ENCODE assay signal across 23 cellular contexts in genomic region chr4:141782205-141782604, GRCh38.
DNase-seq lines count a peak whose midpoint lies in the region; ATAC-seq, FAIRE-seq and TF ChIP-seq lines count a peak whose summit lies in the region.
"Had no signal": no experiment of that assay in that cellular context is flagged by ENCODE, and none has a peak within 500 bp of the region (broad histone marks: within the 10 kb centered on the region; RNA-seq: fewer than 3 reads in every experiment).

No MANE protein-coding gene starts in this region.

- H2BK15ac ChIP-seq in IMR-90 (ENCODE audit: low read depth, low read length): no peak overlapping the region

- no peak overlapping the region for H2BK20ac ChIP-seq in IMR-90 (ENCODE audit: low read depth, low read length)

- H4K20me1 ChIP-seq in IMR-90 (ENCODE audit: insufficient read depth, low read length): no peaks in the 10 kb centered on the region
- H4K20me1 ChIP-seq: BLaER1 had no signal

- H4K8ac ChIP-seq in IMR-90 (ENCODE audit: low read depth in 2 of 2, low read length in 2 of 2): no peak overlapping the region

- in situ Hi-C loops in IMR-90 (cut with MboI; ENCODE audit: low sequenced_read_pairs): no loop called here

- DNase-seq in IMR-90 (no peak), prostate gland (ENCODE audit: low spot score) (no peak)
- no peak for DNase-seq in activated CD4-positive, alpha-beta T cell treated with anti-CD3 and anti-CD28 coated beads, Interleukin-2, amount 50 U/mL, for 48 hours
- DNase-seq: ACHN; BE2C; C1 segment of cervical spinal cord; CD4-positive, alpha-beta memory T cell; CD4-positive, CD25-positive, alpha-beta regulatory T cell; CD8-positive, alpha-beta memory T cell; COR-L47; DMS 273 treated with DMSO at 0.1 percent for 48 hours; DMS153; DMS53; DMS79; DND-41; EL; GF-D8 had no signal

- H3K56ac ChIP-seq in IMR-90 (ENCODE audit: extremely low read depth, insufficient read depth, low read length): no peak overlapping the region

- H2BK120ac ChIP-seq in IMR-90 (ENCODE audit: low read depth, low read length): no peak overlapping the region

- H2AK9ac ChIP-seq in IMR-90 (replicated peaks; ENCODE audit: low read depth, low read length, poor library complexity): no peak overlapping the region

- no peaks in the 10 kb centered on the region for H3K9me1 ChIP-seq in IMR-90 (ENCODE audit: insufficient read depth, low read length)

- H3K4me1 ChIP-seq in IMR-90 (ENCODE audit: control insufficient read depth, insufficient read depth, low read length): no peaks in the 10 kb centered on the region
- H3K4me1 ChIP-seq in prostate gland (replicated peaks): no peaks in the 10 kb centered on the region
- H3K4me1 ChIP-seq: BE2C, BLaER1 had no signal

- no peak overlapping the region for H2BK5ac ChIP-seq in IMR-90 (ENCODE audit: low read depth, low read length, poor library complexity, severe bottlenecking)

- no peak overlapping the region for H3K4me2 ChIP-seq in IMR-90 (ENCODE audit: low read depth, low read length)
- H3K4me2 ChIP-seq: BLaER1 had no signal

- dilution Hi-C loops in IMR-90 (cut with HindIII; ENCODE audit: low sequenced_read_pairs, unreplicated experiment): no loop called here

- POLR2A ChIA-PET in IMR-90 (lab: Charles Lee; ENCODE audit: unreplicated experiment): no interaction called here

- no peak overlapping the region for H2AK5ac ChIP-seq in IMR-90 (ENCODE audit: low read depth, low read length)

- intact Hi-C loops in IMR-90 (cut with micrococcal nuclease) (no loop called here), prostate gland (cut with DNase I) (no loop called here)

- H4K5ac ChIP-seq in IMR-90 (ENCODE audit: low read depth, low read length): no peak overlapping the region

- H3K36me3 ChIP-seq in IMR-90 (ENCODE audit: control insufficient read depth, insufficient read depth, low read length) (no peaks in the 10 kb centered on the region), prostate gland (no peaks in the 10 kb centered on the region)
- H3K36me3 ChIP-seq: BE2C, BLaER1 had no signal

- H3K18ac ChIP-seq in IMR-90 (ENCODE audit: low read depth, low read length): no peak overlapping the region

- no peak overlapping the region for H3K23ac ChIP-seq in IMR-90 (ENCODE audit: low read depth, low read length)

- no peaks in the 10 kb centered on the region for H3K79me1 ChIP-seq in IMR-90 (ENCODE audit: low read depth in 1 of 2, low read length in 2 of 2)

- H3K9me3 ChIP-seq in IMR-90 (ENCODE audit: control insufficient read depth, insufficient read depth, low read length): no peaks in the 10 kb centered on the region
- no peaks in the 10 kb centered on the region for H3K9me3 ChIP-seq in prostate gland

- H3K9ac ChIP-seq in IMR-90 (ENCODE audit: low read depth, low read length): no peak overlapping the region
- H3K9ac ChIP-seq: BLaER1 had no signal

- ATAC-seq in IMR-90 (ENCODE audit: low read depth): no peak

- peak overlapping the region; percentile 69; the same call in 1 of the 2 replicates for H3K14ac ChIP-seq in IMR-90 (replicated peaks; ENCODE audit: low read depth, low read length)

- no peak for TF ChIP-seq CTCF in IMR-90 (conservative IDR thresholded peaks at IDR 0.05; ENCODE audit: low read depth, low read length)
- TF ChIP-seq CTCF in prostate gland (IDR thresholded peaks at IDR 0.05): no peak

- no peak overlapping the region for H4K91ac ChIP-seq in IMR-90 (ENCODE audit: insufficient read depth, low read depth, low read length)

- no TSS peak for BruUV-seq in IMR-90 (replicated peaks; lab: Mats Ljungman, UMichigan)

- H3K27me3 ChIP-seq in IMR-90 (ENCODE audit: control insufficient read depth, insufficient read depth, low read length): no peaks in the 10 kb centered on the region
- no peaks in the 10 kb centered on the region for H3K27me3 ChIP-seq in prostate gland (replicated peaks; ENCODE audit: insufficient read depth)
- H3K27me3 ChIP-seq: BE2C, BLaER1 had no signal

- H3K27ac ChIP-seq in IMR-90 (ENCODE audit: insufficient read depth, low read length): no peak overlapping the region
- no peak overlapping the region for H3K27ac ChIP-seq in prostate gland
- H3K27ac ChIP-seq: 22Rv1, BLaER1 had no signal

- H3K4me3 ChIP-seq in IMR-90 (ENCODE audit: insufficient read depth, low read depth, low read length): no peak overlapping the region
- no peak overlapping the region for H3K4me3 ChIP-seq in prostate gland
- H3K4me3 ChIP-seq: BLaER1 had no signal

- no peak overlapping the region for H3K4ac ChIP-seq in IMR-90 (ENCODE audit: low read depth, low read length)

- CTCF ChIA-PET in IMR-90 (lab: Yijun Ruan, JAX): interaction anchor here (1.0 kb wide), 1 partner anchor 307 kb away, joined by 4 read pairs; no protein-coding TSS in a partner anchor

- no peak for TF ChIP-seq RAD21 in IMR-90 (IDR thresholded peaks at IDR 0.05; ENCODE audit: low read length)

- H2AFZ ChIP-seq in IMR-90 (replicated peaks; ENCODE audit: low read length, poor library complexity): no peak overlapping the region

- TF ChIP-seq POLR2A in IMR-90 (IDR thresholded peaks at IDR 0.05; ENCODE audit: low read depth, low read length): no peak
- no peak for TF ChIP-seq POLR2A in prostate gland (IDR thresholded peaks at IDR 0.05)

- FAIRE-seq in A204.1 (lab: Jason Lieb, UNC): peak; percentile 89
- peak; percentile 18 for FAIRE-seq in colon (lab: Jason Lieb, UNC)
- FAIRE-seq: GM12891, GM19239 had no signal

TF ChIP-seq in IMR-90, 13 proteins besides CTCF, POLR2A, EP300 and RAD21:
- no peak for TF ChIP-seq ELK1 (IDR thresholded peaks at IDR 0.05; ENCODE audit: borderline replicate concordance, low read depth, low read length)
- TF ChIP-seq MXI1 (IDR thresholded peaks at IDR 0.05; ENCODE audit: borderline replicate concordance, low read depth, low read length): no peak
- TF ChIP-seq BHLHE40 (IDR thresholded peaks at IDR 0.05; ENCODE audit: low read depth, low read length): no peak
- no peak for TF ChIP-seq SMC3 (IDR thresholded peaks at IDR 0.05; ENCODE audit: low read depth, low read length)
- no peak for TF ChIP-seq CEBPB (IDR thresholded peaks at IDR 0.05; ENCODE audit: low read depth, low read length)
- no peak for TF ChIP-seq FOS (IDR thresholded peaks at IDR 0.05; ENCODE audit: low read depth, low read length)
- TF ChIP-seq NFE2L2 (IDR thresholded peaks at IDR 0.05; ENCODE audit: low read depth, low read length): no peak
- TF ChIP-seq RFX5 (IDR thresholded peaks at IDR 0.05; ENCODE audit: low read depth, low read length): no peak
TF ChIP-seq in IMR-90: peak in this region for 0.
